ENCODE assay signal across 8 cellular contexts in genomic region chr20:32743237-32744112, GRCh38. TPM values are rescaled to one million over a fixed set of nuclear protein-coding genes. Genes with fewer than 3 reads are reported as not detected.
A peak's percentile ranks its signal among the peaks of the same experiment; 100 is the strongest.
DNase-seq lines count a peak whose midpoint lies in the region; ATAC-seq, FAIRE-seq and TF ChIP-seq lines count a peak whose summit lies in the region.

TSS of gene COMMD7 (minus strand) at chr20:32743467. CDS start at chr20:32743391, 76 bp downstream.

- in situ Hi-C loops in ACHN (cut with HindIII; ENCODE audit: low pct_ligation_motif_present, low pct_unique_long_range_greater_than_20kb, low sequenced_read_pairs), result no loop called here

- WGBS in upper lobe of left lung, 2 donors, result 0 to 2% methylated on average over 31 to 36 of the region's 64 CpGs

- H3K36me3 ChIP-seq in parathyroid adenoma (ENCODE audit: control insufficient read depth, insufficient read depth, low read length), result no peaks in the 10 kb centered on the region
- H3K36me3 ChIP-seq in upper lobe of left lung, result no peaks in the 10 kb centered on the region

- DNase-seq in ACHN, result peak; percentile 39
- DNase-seq in HTR-8/SVneo (ENCODE audit: insufficient read length, low spot score), result no peak
- peak; percentile 48 for DNase-seq in SK-N-DZ (ENCODE audit: low spot score)
- peak; percentile 77 for DNase-seq in activated naive CD4-positive, alpha-beta T cell treated with anti-CD3 and anti-CD28 coated beads, Interleukin-2, amount 50 U/mL, for 72 hours (ENCODE audit: low spot score in 2 of 2)
- DNase-seq in Right ventricle myocardium inferior (ENCODE audit: missing footprints), result peak; percentile 85
- DNase-seq in upper lobe of left lung, result peak; percentile 83 to 95

- H3K4me3 ChIP-seq in parathyroid adenoma (ENCODE audit: low read depth, low read length), result peak within 1 kb of the TSS; percentile 61
- H3K4me3 ChIP-seq in upper lobe of left lung, result peak within 1 kb of the TSS; percentile 74 to 92 (median 84)

- peak within 1 kb of the TSS; percentile 99 for H3K27ac Mint-ChIP-seq in activated naive CD4-positive, alpha-beta T cell treated with anti-CD3 and anti-CD28 coated beads, Interleukin-2, amount 50 U/mL, for 72 hours

- FAIRE-seq in HTR-8/SVneo (lab: Jason Lieb, UNC), result peak; percentile 52

- H3K36me3 Mint-ChIP-seq in activated naive CD4-positive, alpha-beta T cell treated with anti-CD3 and anti-CD28 coated beads, Interleukin-2, amount 50 U/mL, for 72 hours, result peaks cover 11 to 12% of the 10 kb centered on the region in 2 donors

- H3K27ac ChIP-seq in parathyroid adenoma (peak within 1 kb of the TSS; percentile 73), upper lobe of left lung (peak within 1 kb of the TSS; percentile 85 to 93 (median 90))

- H3K4me1 ChIP-seq in parathyroid adenoma (no peaks in the 10 kb centered on the region), upper lobe of left lung (peaks cover 8 to 23% (median 13%) of the 10 kb centered on the region in 4 donors)

- H3K4me2 ChIP-seq in parathyroid adenoma (ENCODE audit: low read length), result peak within 1 kb of the TSS; percentile 75

- H3K9me3 ChIP-seq in parathyroid adenoma (ENCODE audit: control insufficient read depth, low read length), result no peaks in the 10 kb centered on the region
- no peaks in the 10 kb centered on the region for H3K9me3 ChIP-seq in upper lobe of left lung

- H3K79me2 ChIP-seq in parathyroid adenoma, result peaks cover 10% of the 10 kb centered on the region

- peak within 1 kb of the TSS; percentile 86 for H2AFZ ChIP-seq in parathyroid adenoma

- peak; percentile 63 for ATAC-seq in GM18909 (IDR thresholded peaks at IDR 0.05; ENCODE audit: poor library complexity, unreplicated experiment)
- peak; percentile 88 to 92 for ATAC-seq in activated naive CD4-positive, alpha-beta T cell treated with anti-CD3 and anti-CD28 coated beads, Interleukin-2, amount 50 U/mL, for 72 hours
- ATAC-seq in Right ventricle myocardium inferior, result peak; percentile 89
- ATAC-seq in upper lobe of left lung (ENCODE audit: low FRiP score in 2 of 2), result peak; percentile 75 to 95

- H3K27me3 ChIP-seq in parathyroid adenoma (ENCODE audit: control insufficient read depth, insufficient read depth, low read length) (no peaks in the 10 kb centered on the region), upper lobe of left lung (no peaks in the 10 kb centered on the region)

- H3K9ac ChIP-seq in parathyroid adenoma, result peak within 1 kb of the TSS; percentile 87

- TF ChIP-seq POLR2A in upper lobe of left lung (IDR thresholded peaks at IDR 0.05), result peak in 2 of 4 donors; percentile 23 to 67

- no peak for TF ChIP-seq CTCF in parathyroid adenoma (IDR thresholded peaks at IDR 0.05)
- TF ChIP-seq CTCF in upper lobe of left lung (IDR thresholded peaks at IDR 0.05), result no peak

- no peaks in the 10 kb centered on the region for H3K9me3 Mint-ChIP-seq in activated naive CD4-positive, alpha-beta T cell treated with anti-CD3 and anti-CD28 coated beads, Interleukin-2, amount 50 U/mL, for 72 hours

- intact Hi-C loops in Right ventricle myocardium inferior (cut with DNase I), result loop anchor here (5.0 kb wide), 1 partner anchor 41 kb away; no protein-coding TSS in a partner anchor

- no peak for TF ChIP-seq EP300 in upper lobe of left lung (IDR thresholded peaks at IDR 0.05)

RNA-seq across cellular contexts. Expression of gene COMMD7, which starts in this region (rescaled TPM):
- 72.2 and 76.2 TPM in 2 replicates for polyA plus RNA-seq in SK-N-DZ (2014; cell fraction: cytosol; rRNA removed)
- polyA plus RNA-seq in SK-N-DZ (2014; cell fraction: nucleus; rRNA removed), result 41.1 and 50.7 TPM in 2 replicates
- total RNA-seq in activated naive CD4-positive, alpha-beta T cell treated with anti-CD3 and anti-CD28 coated beads, Interleukin-2, amount 50 U/mL, for 72 hours, result 10 to 100 TPM; 20.9 to 35.4 TPM
- total RNA-seq in Right ventricle myocardium inferior (48.6 TPM), upper lobe of left lung (10 to 100 TPM; 22.4 to 37.4 (median 27.3) TPM)
